Comparison of ENCODE assay signal across 8 cellular contexts in the genomic region with DNA sequence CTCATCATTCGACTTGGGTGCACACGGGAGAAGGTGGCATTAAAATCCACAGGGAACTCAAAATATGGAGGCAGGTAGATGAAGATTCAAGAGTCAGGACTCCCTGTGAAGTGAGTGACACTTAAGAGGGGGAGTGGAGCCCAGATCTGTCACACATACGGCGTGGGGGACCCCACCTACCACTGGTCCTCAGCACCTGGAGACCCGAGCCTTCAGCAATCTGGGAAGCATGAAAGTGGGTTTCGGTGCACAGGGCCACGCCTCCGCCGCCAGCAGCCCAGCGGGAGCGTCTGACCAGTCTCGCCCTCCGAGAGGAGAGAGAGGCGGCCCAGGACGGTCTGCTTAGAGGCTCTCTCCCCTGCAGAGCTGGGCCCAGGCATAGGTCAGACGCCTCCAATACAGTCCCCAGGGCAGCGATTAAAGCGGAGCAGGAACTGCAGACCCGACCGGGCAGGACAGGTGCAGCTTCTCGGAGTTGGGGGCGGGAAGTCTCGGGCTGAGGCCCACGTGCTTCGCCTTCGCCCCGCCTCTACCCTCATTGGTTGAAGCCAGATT. TPM values are rescaled to one million over a fixed set of nuclear protein-coding genes. Genes with fewer than 3 reads are reported as not detected.
A peak's percentile ranks its signal among the peaks of the same experiment; 100 is the strongest.
DNase-seq lines count a peak whose midpoint lies in the region; ATAC-seq and TF ChIP-seq lines count a peak whose summit lies in the region.

No MANE protein-coding gene starts in this region.

- ATAC-seq in activated T-cell treated with anti-CD3 and anti-CD28 coated beads, Interleukin-2, amount 50 U/mL, for 4 hours, result no peak
- no peak for ATAC-seq in HG03097 (IDR thresholded peaks at IDR 0.05; ENCODE audit: low FRiP score, unreplicated experiment)

- no peak for TF ChIP-seq EP300 in tibial nerve (IDR thresholded peaks at IDR 0.05)

- H3K4me1 ChIP-seq in ascending aorta (peaks cover 0 to 14% of the 10 kb centered on the region in 2 donors), liver (ENCODE audit: control insufficient read depth in 4 of 4, insufficient read depth in 4 of 4, low read length in 3 of 4) (peaks cover 2 to 21% (median 17%) of the 10 kb centered on the region in 4 donors), tibial nerve (peaks cover 0 to 25% (median 13%) of the 10 kb centered on the region in 4 donors)

- DNase-seq in activated T-cell treated with anti-CD3 and anti-CD28 coated beads, Interleukin-2, amount 50 U/mL, for 4 hours, result no peak
- no peak for DNase-seq in activated T-cell treated with anti-CD3 and anti-CD28 coated beads, Interleukin-2, amount 50 U/mL, for 1 hour
- no peak for DNase-seq in ascending aorta (ENCODE audit: low spot score in 2 of 2)
- no peak for DNase-seq in tibial nerve (ENCODE audit: low spot score in 2 of 2)
- DNase-seq in DMS79 (lab: John Stamatoyannopoulos, UW), result no peak
- DNase-seq in AG08395 (ENCODE audit: low spot score), result no peak

- H3K4me3 Mint-ChIP-seq in activated T-cell treated with anti-CD3 and anti-CD28 coated beads, Interleukin-2, amount 50 U/mL, for 4 hours, result peak overlapping the region; percentile 26

- H3K9me3 ChIP-seq in ascending aorta (no peaks in the 10 kb centered on the region), liver (ENCODE audit: control insufficient read depth in 4 of 4, low read length in 3 of 4) (no peaks in the 10 kb centered on the region), tibial nerve (no peaks in the 10 kb centered on the region)

- 4% methylated on average over 27 of the region's 27 CpGs for WGBS in liver
- 8 to 11% methylated on average over 8 to 24 of the region's 27 CpGs for WGBS in tibial nerve, 2 donors

- no peaks in the 10 kb centered on the region for H3K9me3 Mint-ChIP-seq in activated T-cell treated with anti-CD3 and anti-CD28 coated beads, Interleukin-2, amount 50 U/mL, for 4 hours

- peaks cover 1% of the 10 kb centered on the region for H3K36me3 Mint-ChIP-seq in activated T-cell treated with anti-CD3 and anti-CD28 coated beads, Interleukin-2, amount 50 U/mL, for 4 hours (ENCODE audit: insufficient read depth)

- H3K36me3 ChIP-seq in ascending aorta (peaks cover 13 to 15% of the 10 kb centered on the region in 2 donors), liver (ENCODE audit: control insufficient read depth in 4 of 4, insufficient read depth in 3 of 4, low read depth in 1 of 4, low read length in 3 of 4) (peaks cover 0 to 4% (median under 1%) of the 10 kb centered on the region in 4 donors), tibial nerve (peaks cover 0 to 24% (median 0%) of the 10 kb centered on the region in 3 donors)

- H3K9ac ChIP-seq in liver (ENCODE audit: low read depth in 1 of 2, low read length in 2 of 2), result no peak overlapping the region

- H3K27me3 ChIP-seq in ascending aorta (no peaks in the 10 kb centered on the region), liver (ENCODE audit: control insufficient read depth in 4 of 4, insufficient read depth in 4 of 4, low read length in 3 of 4) (no peaks in the 10 kb centered on the region), tibial nerve (no peaks in the 10 kb centered on the region)

- TF ChIP-seq POLR2A in tibial nerve (IDR thresholded peaks at IDR 0.05), result no peak

- H3K27ac ChIP-seq in ascending aorta, result peak overlapping the region; percentile 0 to 36
- H3K27ac ChIP-seq in liver (ENCODE audit: low read depth in 1 of 2, low read length in 2 of 2), result no peak overlapping the region
- H3K27ac ChIP-seq in tibial nerve, result peak overlapping the region in 3 of 4 donors; percentile 53 to 77 (median 66)

- H3K4me3 ChIP-seq in ascending aorta, result peak overlapping the region; percentile 51 to 61
- H3K4me3 ChIP-seq in liver (ENCODE audit: low read depth in 1 of 3, low read length in 3 of 3), result peak overlapping the region; percentile 67 to 81 (median 68)
- peak overlapping the region; percentile 40 to 90 (median 48) for H3K4me3 ChIP-seq in tibial nerve

- TF ChIP-seq RAD21 in liver (IDR thresholded peaks at IDR 0.05), result no peak

- H3K27me3 Mint-ChIP-seq in activated T-cell treated with anti-CD3 and anti-CD28 coated beads, Interleukin-2, amount 50 U/mL, for 4 hours (ENCODE audit: low read depth), result peaks cover 68% of the 10 kb centered on the region

- H3K4me1 Mint-ChIP-seq in activated T-cell treated with anti-CD3 and anti-CD28 coated beads, Interleukin-2, amount 50 U/mL, for 4 hours (ENCODE audit: low read depth), result peaks cover 17% of the 10 kb centered on the region

- TF ChIP-seq CTCF in ascending aorta (IDR thresholded peaks at IDR 0.05) (no peak), liver (IDR thresholded peaks at IDR 0.05; ENCODE audit: low read depth, low read length, missing input control) (no peak), tibial nerve (IDR thresholded peaks at IDR 0.05) (no peak)

- intact Hi-C loops in ascending aorta (cut with DNase I), result loop anchor here (1.0 to 2.0 kb wide), 3 partner anchors 36 to 86 kb away; a partner anchor contains a TSS

TF ChIP-seq in liver, 16 proteins besides CTCF, POLR2A, EP300 and RAD21:
- TF ChIP-seq, protein P1, sequence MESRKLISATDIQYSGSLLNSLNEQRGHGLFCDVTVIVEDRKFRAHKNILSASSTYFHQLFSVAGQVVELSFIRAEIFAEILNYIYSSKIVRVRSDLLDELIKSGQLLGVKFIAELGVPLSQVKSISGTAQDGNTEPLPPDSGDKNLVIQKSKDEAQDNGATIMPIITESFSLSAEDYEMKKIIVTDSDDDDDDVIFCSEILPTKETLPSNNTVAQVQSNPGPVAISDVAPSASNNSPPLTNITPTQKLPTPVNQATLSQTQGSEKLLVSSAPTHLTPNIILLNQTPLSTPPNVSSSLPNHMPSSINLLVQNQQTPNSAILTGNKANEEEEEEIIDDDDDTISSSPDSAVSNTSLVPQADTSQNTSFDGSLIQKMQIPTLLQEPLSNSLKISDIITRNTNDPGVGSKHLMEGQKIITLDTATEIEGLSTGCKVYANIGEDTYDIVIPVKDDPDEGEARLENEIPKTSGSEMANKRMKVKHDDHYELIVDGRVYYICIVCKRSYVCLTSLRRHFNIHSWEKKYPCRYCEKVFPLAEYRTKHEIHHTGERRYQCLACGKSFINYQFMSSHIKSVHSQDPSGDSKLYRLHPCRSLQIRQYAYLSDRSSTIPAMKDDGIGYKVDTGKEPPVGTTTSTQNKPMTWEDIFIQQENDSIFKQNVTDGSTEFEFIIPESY (IDR thresholded peaks at IDR 0.05), result no peak
- TF ChIP-seq SP1 (IDR thresholded peaks at IDR 0.05), result no peak
- TF ChIP-seq EGR1 (IDR thresholded peaks at IDR 0.05; ENCODE audit: low read depth in 2 of 2), result no peak
- TF ChIP-seq FOXA2 (IDR thresholded peaks at IDR 0.05), result no peak
- TF ChIP-seq HNF4A (conservative IDR thresholded peaks at IDR 0.05), result no peak
- no peak for TF ChIP-seq TAF1 (conservative IDR thresholded peaks at IDR 0.05)
- TF ChIP-seq, protein P2, sequence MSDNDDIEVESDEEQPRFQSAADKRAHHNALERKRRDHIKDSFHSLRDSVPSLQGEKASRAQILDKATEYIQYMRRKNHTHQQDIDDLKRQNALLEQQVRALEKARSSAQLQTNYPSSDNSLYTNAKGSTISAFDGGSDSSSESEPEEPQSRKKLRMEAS (IDR thresholded peaks at IDR 0.05), result no peak
- TF ChIP-seq YY1 (IDR thresholded peaks at IDR 0.05), result no peak
TF ChIP-seq in liver: peak in this region for 0.

RNA-seq across cellular contexts. Expression of a gene that starts 0.6 kb away (rescaled TPM):
- 1 to 10 TPM; 1.9 to 3.2 (median 3.0) TPM for total RNA-seq in activated T-cell treated with anti-CD3 and anti-CD28 coated beads, Interleukin-2, amount 50 U/mL, for 4 hours
- total RNA-seq in ascending aorta (75.7 TPM), liver (10 to 100 TPM; 10.9 to 18.7 TPM), tibial nerve (10 to 100 TPM; 30.4 to 46.2 (median 31.7) TPM)
- 10 to 100 TPM; 21.1 to 24.5 TPM for polyA plus RNA-seq in liver

RNA-seq across cellular contexts. Expression of a gene that starts 27.9 kb away (rescaled TPM):
- total RNA-seq in activated T-cell treated with anti-CD3 and anti-CD28 coated beads, Interleukin-2, amount 50 U/mL, for 4 hours, result 10 to 100 TPM in 2 of 3 donors, 1 to 10 TPM in 1; 9.0 to 14.0 (median 13.6) TPM
- total RNA-seq in ascending aorta (2.9 TPM), liver (1 to 10 TPM; 6.2 to 6.9 TPM), tibial nerve (10 to 100 TPM; 11.6 to 18.0 (median 13.0) TPM)
- 1 to 10 TPM; 2.2 TPM for polyA plus RNA-seq in liver

RNA-seq across cellular contexts. Expression of a gene that starts 54.9 kb away (rescaled TPM):
- total RNA-seq in activated T-cell treated with anti-CD3 and anti-CD28 coated beads, Interleukin-2, amount 50 U/mL, for 4 hours, result 1,000 to 10,000 TPM; 1,591 to 1,973 (median 1,685) TPM
- total RNA-seq in ascending aorta (1,924 TPM), liver (100 to 1,000 TPM; 394 to 576 TPM), tibial nerve (1,000 to 10,000 TPM; 2,005 to 2,223 (median 2,119) TPM)
- polyA plus RNA-seq in liver, result 100 to 1,000 TPM; 289 to 829 TPM

RNA-seq across cellular contexts. Expression of a gene that starts 55.0 kb away (rescaled TPM):
- 10 to 100 TPM; 20.5 to 24.2 (median 21.6) TPM for total RNA-seq in activated T-cell treated with anti-CD3 and anti-CD28 coated beads, Interleukin-2, amount 50 U/mL, for 4 hours
- total RNA-seq in ascending aorta (22.8 TPM), liver (1 to 10 TPM; 7.4 to 9.7 TPM), tibial nerve (10 to 100 TPM; 18.8 to 44.1 (median 28.3) TPM)
- polyA plus RNA-seq in liver, result 1 to 10 TPM; 6.6 to 6.7 TPM

Comparison
In these comparisons a context has a peak if more than half of its experiments do, and no peak if none do; other contexts are left out.
1. H3K27ac ChIP-seq: peak in ascending aorta (2 of 2) and tibial nerve (3 of 4); none in liver (0 of 2).
2. Peak in every context shown above with its lines, with median percentiles within 50 percentile points of each other: H3K4me3 ChIP-seq.